Comparison of ENCODE assay signal across 24 cellular contexts in genomic region chr4:17712166-17712565, GRCh38.
"Had no signal": no experiment of that assay in that cellular context is flagged by ENCODE, and none has a peak within 500 bp of the region (broad histone marks: within the 10 kb centered on the region; RNA-seq: fewer than 3 reads in every experiment).

No MANE protein-coding gene starts in this region.

- H3K4me3 ChIP-seq: colonic mucosa, esophagus squamous epithelium, gastrocnemius medialis, heart right ventricle, left lung, lower lobe of right lung had no signal

- H3K36me3 Mint-ChIP-seq: mesothelial cell of epicardium, naive B cell had no signal

- ATAC-seq: effector memory CD8-positive, alpha-beta T cell; esophagus mucosa; gastrocnemius medialis; heart right ventricle; left lung; left ventricle myocardium superior; lower lobe of right lung had no signal

- H3K4me3 Mint-ChIP-seq: dendritic cell treated with granulocyte-macrophage colony-stimulating factor and Interleukin-4, amounts not matched to agents 40 ng/mL and 50 ng/mL, for 4 days; effector memory CD8-positive, alpha-beta T cell; endodermal cell; mesothelial cell of epicardium; naive B cell had no signal

- H3K27ac ChIP-seq: colonic mucosa, epithelial cell of prostate, esophagus squamous epithelium, gastrocnemius medialis, heart right ventricle, left lung, lower lobe of right lung had no signal

- H3K4me1 ChIP-seq: colonic mucosa, esophagus squamous epithelium, gastrocnemius medialis, heart right ventricle, left lung, lower lobe of right lung had no signal

- H3K27ac Mint-ChIP-seq: dendritic cell treated with granulocyte-macrophage colony-stimulating factor and Interleukin-4, amounts not matched to agents 40 ng/mL and 50 ng/mL, for 4 days; effector memory CD8-positive, alpha-beta T cell; endodermal cell; mesothelial cell of epicardium had no signal

- H3K27me3 ChIP-seq: colonic mucosa, gastrocnemius medialis had no signal

- H3K9me3 ChIP-seq: colonic mucosa, esophagus squamous epithelium, gastrocnemius medialis, heart right ventricle, left lung, lower lobe of right lung had no signal

- H3K4me1 Mint-ChIP-seq: endodermal cell, naive B cell had no signal

- H3K36me3 ChIP-seq: colonic mucosa, esophagus squamous epithelium, gastrocnemius medialis, heart right ventricle, left lung, lower lobe of right lung had no signal

- DNase-seq: colonic mucosa; cortex of kidney; effector CD8-positive, alpha-beta T cell; effector memory CD8-positive, alpha-beta T cell; endodermal cell; erythroblast; esophagus squamous epithelium; foreskin fibroblast; foreskin melanocyte; gastrocnemius medialis; glutamatergic neuron; heart right ventricle; hippocampal formation; kidney; kidney glomerular epithelial cell; left lung; left ventricle myocardium superior; lower lobe of right lung; mesenchymal stem cell; naive B cell had no signal

- H3K9me3 Mint-ChIP-seq: dendritic cell treated with granulocyte-macrophage colony-stimulating factor and Interleukin-4, amounts not matched to agents 40 ng/mL and 50 ng/mL, for 4 days; effector memory CD8-positive, alpha-beta T cell; endodermal cell; mesothelial cell of epicardium had no signal
